In the genomic region with DNA sequence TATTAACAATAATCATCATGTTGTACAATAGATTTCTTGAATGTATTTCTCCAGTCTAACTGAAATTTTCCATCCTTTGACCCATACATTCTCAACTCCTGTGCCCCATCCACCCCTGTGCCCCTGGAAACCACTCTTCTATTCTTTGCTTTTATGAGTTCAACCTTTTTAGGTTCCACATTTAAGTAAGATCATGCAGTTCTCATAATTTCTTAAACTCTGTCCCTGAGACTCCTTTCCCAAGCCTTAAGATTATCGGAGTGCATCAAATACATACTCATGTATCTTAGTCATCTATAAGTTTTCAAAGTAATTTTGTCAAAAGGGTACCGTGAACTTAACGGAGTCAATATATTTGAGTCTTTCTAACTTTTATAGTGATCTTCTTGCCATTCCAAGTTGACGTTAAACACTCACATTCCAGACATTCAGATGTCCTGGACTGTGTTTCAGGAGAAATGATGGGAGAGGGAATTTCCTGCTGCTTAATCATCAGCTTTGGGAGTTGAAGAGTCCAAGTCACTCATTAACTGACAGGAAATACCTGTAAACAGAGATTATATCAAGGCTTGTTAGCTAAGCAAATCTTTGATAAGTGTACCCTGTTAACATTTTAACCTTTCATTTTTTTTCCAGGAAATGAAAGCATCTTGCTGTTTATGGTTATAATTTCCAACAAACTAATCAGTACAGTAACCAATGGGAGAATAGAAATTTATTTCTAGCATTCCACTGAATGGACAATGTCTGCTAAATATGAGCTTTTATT, we compare ENCODE assay signal across 14 cellular contexts.
DNase-seq lines count a peak whose midpoint lies in the region; TF ChIP-seq lines count a peak whose summit lies in the region.
"Had no signal": no experiment of that assay in that cellular context is flagged by ENCODE, and none has a peak within 500 bp of the region (broad histone marks: within the 10 kb centered on the region; RNA-seq: fewer than 3 reads in every experiment).

No MANE protein-coding gene starts in this region.

- peak overlapping the region; percentile 1 for H3K27ac Mint-ChIP-seq in neural progenitor cell

- TF ChIP-seq CTCF in epithelial cell of proximal tubule (conservative IDR thresholded peaks at IDR 0.05; ENCODE audit: low read depth, low read length) = no peak
- TF ChIP-seq CTCF in neural progenitor cell (IDR thresholded peaks at IDR 0.05) = no peak
- no peak for TF ChIP-seq CTCF in colonic mucosa (IDR thresholded peaks at IDR 0.05)

- H3K4me1 ChIP-seq in neural progenitor cell = peaks cover 5% of the 10 kb centered on the region
- H3K4me1 ChIP-seq in colonic mucosa = no peaks in the 10 kb centered on the region

- H3K27me3 Mint-ChIP-seq in neural progenitor cell (ENCODE audit: insufficient read depth, low read depth) = peaks cover 2% of the 10 kb centered on the region

- H3K4me3 Mint-ChIP-seq in neural progenitor cell = no peak overlapping the region
- H3K4me3 Mint-ChIP-seq: central memory CD8-positive, alpha-beta T cell had no signal

- H3K79me2 ChIP-seq in neural progenitor cell (ENCODE audit: low read depth) = no peaks in the 10 kb centered on the region

- peak; percentile 75 for DNase-seq in Daoy (ENCODE audit: low read depth)
- DNase-seq in NCI-H460 (ENCODE audit: extremely low read depth, low read depth) = peak; percentile 69
- peak; percentile 97 for DNase-seq in epithelial cell of proximal tubule (ENCODE audit: low read depth)
- no peak for DNase-seq in neural progenitor cell (ENCODE audit: low spot score)
- DNase-seq in SKM-1 (lab: John Stamatoyannopoulos, UW; ENCODE audit: unreplicated experiment) = no peak
- DNase-seq in colonic mucosa = no peak
- no peak for DNase-seq in RPMI8226
- DNase-seq in DMS 273 (lab: John Stamatoyannopoulos, UW; ENCODE audit: unreplicated experiment) = no peak
- DNase-seq: activated CD4-positive, alpha-beta T cell treated with anti-CD3 and anti-CD28 coated beads, Interleukin-2, amount 50 U/mL, for 4 hours; left cardiac atrium; NCI-H526 treated with DMSO at 0.1 percent for 48 hours; stimulated activated CD4-positive, alpha-beta T cell treated with anti-CD3 and anti-CD28 coated beads, Interleukin-4, amount 100 ng/mL, for 1 hour had no signal

- H3K27ac ChIP-seq in neural progenitor cell (no peak overlapping the region), colonic mucosa (no peak overlapping the region)
- H3K27ac ChIP-seq: HL-60 had no signal

- no peak overlapping the region for H3K4me2 ChIP-seq in neural progenitor cell

- H3K9me3 Mint-ChIP-seq in neural progenitor cell = no peaks in the 10 kb centered on the region
- H3K9me3 Mint-ChIP-seq: central memory CD8-positive, alpha-beta T cell had no signal

- no peaks in the 10 kb centered on the region for H3K36me3 Mint-ChIP-seq in neural progenitor cell

- no peaks in the 10 kb centered on the region for H4K20me1 ChIP-seq in neural progenitor cell (ENCODE audit: low read depth)

- no peak overlapping the region for H3K4me3 ChIP-seq in epithelial cell of proximal tubule (ENCODE audit: low read depth, low read length)
- no peak overlapping the region for H3K4me3 ChIP-seq in neural progenitor cell
- no peak overlapping the region for H3K4me3 ChIP-seq in colonic mucosa

- H3K27me3 ChIP-seq in neural progenitor cell (no peaks in the 10 kb centered on the region), colonic mucosa (no peaks in the 10 kb centered on the region)

- H2AFZ ChIP-seq in neural progenitor cell (replicated peaks) = no peak overlapping the region

- H3F3A ChIP-seq in neural progenitor cell (ENCODE audit: low read depth) = peaks cover 7% of the 10 kb centered on the region

- H3K36me3 ChIP-seq in neural progenitor cell (no peaks in the 10 kb centered on the region), colonic mucosa (no peaks in the 10 kb centered on the region)

- peaks cover 28% of the 10 kb centered on the region for H3K4me1 Mint-ChIP-seq in neural progenitor cell
- H3K4me1 Mint-ChIP-seq: central memory CD8-positive, alpha-beta T cell had no signal

- H3K9me3 ChIP-seq in neural progenitor cell (ENCODE audit: low read depth) (no peaks in the 10 kb centered on the region), colonic mucosa (no peaks in the 10 kb centered on the region)

- H3K9ac ChIP-seq in neural progenitor cell = no peak overlapping the region
- no peak overlapping the region for H3K9ac ChIP-seq in colonic mucosa (ENCODE audit: low read depth in 2 of 2, low read length in 2 of 2)

- intact Hi-C loops in colonic mucosa (cut with DNase I) = no loop called here

Comparison
In these comparisons a context has a peak if more than half of its experiments do, and no peak if none do; other contexts are left out.
1. DNase-seq: peak in Daoy (single experiment), NCI-H460 (single experiment) and epithelial cell of proximal tubule (single experiment); none in neural progenitor cell (single experiment), SKM-1 (single experiment), colonic mucosa (single experiment), RPMI8226 (single experiment) and DMS 273 (single experiment).